In genomic region chr14:53019391-53019790, GRCh38 we compare ENCODE assay signal across 19 cellular contexts.
DNase-seq lines count a peak whose midpoint lies in the region; ATAC-seq and TF ChIP-seq lines count a peak whose summit lies in the region.
"Had no signal": no experiment of that assay in that cellular context is flagged by ENCODE, and none has a peak within 500 bp of the region (broad histone marks: within the 10 kb centered on the region; RNA-seq: fewer than 3 reads in every experiment).

No MANE protein-coding gene starts in this region.

- peaks cover 13% of the 10 kb centered on the region for H3K9me3 Mint-ChIP-seq in WTC11
- peaks cover 3% of the 10 kb centered on the region for H3K9me3 Mint-ChIP-seq in activated CD4-positive, alpha-beta T cell treated with anti-CD3 and anti-CD28 coated beads, Interleukin-2, amount 10 ng/mL, durations not matched to agents 24 days and 14 days
- H3K9me3 Mint-ChIP-seq: CD4-positive, alpha-beta T cell had no signal

- no peaks in the 10 kb centered on the region for H3K27me3 Mint-ChIP-seq in WTC11 (ENCODE audit: low read depth)
- no peaks in the 10 kb centered on the region for H3K27me3 Mint-ChIP-seq in activated CD4-positive, alpha-beta T cell treated with anti-CD3 and anti-CD28 coated beads, Interleukin-2, amount 10 ng/mL, durations not matched to agents 24 days and 14 days

- no peak for TF ChIP-seq CTCF in WTC11 (IDR thresholded peaks at IDR 0.05)
- no peak for TF ChIP-seq CTCF in foreskin fibroblast (IDR thresholded peaks at IDR 0.05; ENCODE audit: low read depth, low read length)
- TF ChIP-seq CTCF in smooth muscle cell (IDR thresholded peaks at IDR 0.05; ENCODE audit: borderline replicate concordance, insufficient read depth, poor library complexity, severe bottlenecking) = no peak

- no peak overlapping the region for H3K9ac ChIP-seq in smooth muscle cell (ENCODE audit: low read depth)

- peaks cover 10% of the 10 kb centered on the region for H3K36me3 Mint-ChIP-seq in WTC11
- H3K36me3 Mint-ChIP-seq in activated CD4-positive, alpha-beta T cell treated with anti-CD3 and anti-CD28 coated beads, Interleukin-2, amount 10 ng/mL, durations not matched to agents 24 days and 14 days (ENCODE audit: low read depth) = peaks cover 11% of the 10 kb centered on the region

- POLR2A ChIA-PET in WTC11 (lab: Charles Lee) = no interaction called here

- H3K4me3 ChIP-seq in foreskin fibroblast (ENCODE audit: low read depth in 1 of 2, low read length in 2 of 2) (no peak overlapping the region), smooth muscle cell (no peak overlapping the region)
- H3K4me3 ChIP-seq: SK-N-MC had no signal

- CTCF ChIA-PET in WTC11 (lab: Charles Lee) = no interaction called here

- DNase-seq in EH (ENCODE audit: low read depth) (peak; percentile 58), WTC11 (ENCODE audit: low spot score) (no peak), foreskin fibroblast (peak; percentile 11 to 49), smooth muscle cell (lab: John Stamatoyannopoulos, UW; ENCODE audit: unreplicated experiment) (no peak)
- no peak for DNase-seq in activated CD4-positive, alpha-beta T cell treated with anti-CD3 and anti-CD28 coated beads, Interleukin-2, amount 10 ng/mL, durations not matched to agents 24 days and 14 days
- DNase-seq: Caco-2; CD4-positive, alpha-beta T cell; NCI-H1417 treated with DMSO at 0.1 percent for 48 hours; NCI-H187 treated with DMSO at 0.1 percent for 48 hours; NCI-H2227 treated with DMSO at 0.1 percent for 48 hours; NCI-H510A treated with DMSO at 0.1 percent for 48 hours; NCI-H774; OCI-M1; Right ventricle myocardium superior had no signal

- no peaks in the 10 kb centered on the region for H3K27me3 ChIP-seq in smooth muscle cell (ENCODE audit: low read depth)

- H3K9me3 ChIP-seq in smooth muscle cell (replicated peaks; ENCODE audit: low read depth) = no peaks in the 10 kb centered on the region
- H3K9me3 ChIP-seq: Caco-2 had no signal

- H3F3A ChIP-seq in smooth muscle cell (ENCODE audit: low read depth) = peaks cover 20% of the 10 kb centered on the region

- H3K4me2 ChIP-seq in smooth muscle cell = peak overlapping the region; percentile 33

- no peaks in the 10 kb centered on the region for H3K79me2 ChIP-seq in smooth muscle cell (ENCODE audit: low read depth)

- peak overlapping the region; percentile 88; the same call in 1 of the 2 replicates for H3K27ac Mint-ChIP-seq in WTC11
- H3K27ac Mint-ChIP-seq in activated CD4-positive, alpha-beta T cell treated with anti-CD3 and anti-CD28 coated beads, Interleukin-2, amount 10 ng/mL, durations not matched to agents 24 days and 14 days = no peak overlapping the region
- H3K27ac Mint-ChIP-seq: CD4-positive, alpha-beta T cell had no signal

- no peak overlapping the region for H3K4me3 Mint-ChIP-seq in WTC11
- H3K4me3 Mint-ChIP-seq in activated CD4-positive, alpha-beta T cell treated with anti-CD3 and anti-CD28 coated beads, Interleukin-2, amount 10 ng/mL, durations not matched to agents 24 days and 14 days = no peak overlapping the region
- H3K4me3 Mint-ChIP-seq: CD4-positive, alpha-beta T cell had no signal

- no peaks in the 10 kb centered on the region for H3K36me3 ChIP-seq in smooth muscle cell (ENCODE audit: low read depth)

- H4K20me1 ChIP-seq in smooth muscle cell (ENCODE audit: low read depth) = no peaks in the 10 kb centered on the region

- ATAC-seq in WTC11 (no peak), HG03442 (IDR thresholded peaks at IDR 0.05; ENCODE audit: unreplicated experiment) (no peak), HG03280 (IDR thresholded peaks at IDR 0.05; ENCODE audit: unreplicated experiment) (no peak)
- ATAC-seq: HCT116 had no signal

- peaks cover 13% of the 10 kb centered on the region for H3K4me1 ChIP-seq in smooth muscle cell (ENCODE audit: low read depth)
- H3K4me1 ChIP-seq: Caco-2 had no signal

- H3K27ac ChIP-seq in smooth muscle cell (ENCODE audit: low read depth) = peak overlapping the region; percentile 60
- H3K27ac ChIP-seq: HL-60, SK-N-MC had no signal

- no peak overlapping the region for H2AFZ ChIP-seq in smooth muscle cell (ENCODE audit: low read depth)

- H3K4me1 Mint-ChIP-seq in WTC11 = peaks cover 30% of the 10 kb centered on the region
- no peaks in the 10 kb centered on the region for H3K4me1 Mint-ChIP-seq in activated CD4-positive, alpha-beta T cell treated with anti-CD3 and anti-CD28 coated beads, Interleukin-2, amount 10 ng/mL, durations not matched to agents 24 days and 14 days

- intact Hi-C loops in activated CD4-positive, alpha-beta T cell treated with anti-CD3 and anti-CD28 coated beads, Interleukin-2, amount 10 ng/mL, durations not matched to agents 24 days and 14 days (cut with micrococcal nuclease) = no loop called here

TF ChIP-seq in WTC11, 78 proteins besides CTCF, POLR2A, EP300 and RAD21:
- TF ChIP-seq ZSCAN18 (CRISPR knock-in tag; IDR thresholded peaks at IDR 0.05) (no peak), ERG (CRISPR knock-in tag; IDR thresholded peaks at IDR 0.05) (no peak), EMX1 (CRISPR knock-in tag; IDR thresholded peaks at IDR 0.05) (no peak), NFATC4 (CRISPR knock-in tag; IDR thresholded peaks at IDR 0.05) (no peak), ATF1 (CRISPR knock-in tag; IDR thresholded peaks at IDR 0.05) (no peak), CBFB (CRISPR knock-in tag; IDR thresholded peaks at IDR 0.05; ENCODE audit: low read depth) (no peak), ELF4 (CRISPR knock-in tag; IDR thresholded peaks at IDR 0.05; ENCODE audit: low read depth) (no peak), MXD4 (CRISPR knock-in tag; IDR thresholded peaks at IDR 0.05; ENCODE audit: borderline replicate concordance) (no peak), E2F5 (CRISPR knock-in tag; IDR thresholded peaks at IDR 0.05) (no peak), FOXJ3 (CRISPR knock-in tag; IDR thresholded peaks at IDR 0.05; ENCODE audit: borderline replicate concordance) (no peak), TP53 (CRISPR knock-in tag; IDR thresholded peaks at IDR 0.05) (no peak), SOX15 (CRISPR knock-in tag; IDR thresholded peaks at IDR 0.05) (no peak), CREB1 (CRISPR knock-in tag; IDR thresholded peaks at IDR 0.05) (no peak), RORB (CRISPR knock-in tag; IDR thresholded peaks at IDR 0.05) (no peak), JUN (CRISPR knock-in tag; IDR thresholded peaks at IDR 0.05) (no peak), ZMAT4 (CRISPR knock-in tag; IDR thresholded peaks at IDR 0.05) (no peak), ZBTB21 (CRISPR knock-in tag; IDR thresholded peaks at IDR 0.05; ENCODE audit: borderline replicate concordance) (no peak), SMAD4 (CRISPR knock-in tag; IDR thresholded peaks at IDR 0.05) (no peak)

Comparison
In these comparisons a context has a peak if more than half of its experiments do, and no peak if none do; other contexts are left out.
1. DNase-seq: peak in EH (single experiment) and foreskin fibroblast (2 of 2); none in WTC11 (single experiment), smooth muscle cell (single experiment) and activated CD4-positive, alpha-beta T cell treated with anti-CD3 and anti-CD28 coated beads, Interleukin-2, amount 10 ng/mL, durations not matched to agents 24 days and 14 days (single experiment).